Comparison of ENCODE assay signal across 10 cellular contexts in genomic region chr9:136664799-136665082, GRCh38. TPM values are rescaled to one million over a fixed set of nuclear protein-coding genes. Genes with fewer than 3 reads are reported as not detected.
DNase-seq lines count a peak whose midpoint lies in the region; ATAC-seq and TF ChIP-seq lines count a peak whose summit lies in the region.
"Had no signal": no experiment of that assay in that cellular context is flagged by ENCODE, and none has a peak within 500 bp of the region (broad histone marks: within the 10 kb centered on the region; RNA-seq: fewer than 3 reads in every experiment).

No MANE protein-coding gene starts in this region.

- POLR2A ChIA-PET in CD4-positive, alpha-beta memory T cell (lab: Charles Lee; ENCODE audit: partially characterized antibody), result no interaction called here

- H3K27ac ChIP-seq in CD4-positive, alpha-beta memory T cell (ENCODE audit: low read depth, low read length), result no peak overlapping the region
- H3K27ac ChIP-seq in esophagus squamous epithelium (peak overlapping the region; percentile 31 to 84 (median 73)), prostate gland (peak overlapping the region in 1 of 2 donors; percentile 24)

- no peak for DNase-seq in CD4-positive, alpha-beta memory T cell
- DNase-seq in T-helper 17 cell, result no peak
- no peak for DNase-seq in esophagus squamous epithelium (lab: John Stamatoyannopoulos, UW)
- DNase-seq in prostate gland (ENCODE audit: low spot score), result no peak
- no peak for DNase-seq in dermis blood vessel endothelial cell
- no peak for DNase-seq in retina
- no peak for DNase-seq in COR-L47 (lab: John Stamatoyannopoulos, UW)
- DNase-seq in HAP-1 (ENCODE audit: low spot score in 2 of 2), result no peak
- DNase-seq: NCI-H1417 treated with DMSO at 0.1 percent for 48 hours had no signal

- H3K4me3 ChIP-seq in CD4-positive, alpha-beta memory T cell (ENCODE audit: low read length in 2 of 2), result no peak overlapping the region
- H3K4me3 ChIP-seq in esophagus squamous epithelium, result peak overlapping the region; percentile 31 to 65 (median 48)
- H3K4me3 ChIP-seq in prostate gland, result peak overlapping the region; percentile 27 to 48
- no peak overlapping the region; the same call in 1 of the 2 replicates for H3K4me3 ChIP-seq in HAP-1

- 40% methylated on average over 1 of the region's 14 CpGs; no CpG with 5 or more reads in 1 of the 2 donors for WGBS in esophagus squamous epithelium, 2 donors
- WGBS in prostate gland, result 89% methylated on average over 11 of the region's 14 CpGs

- no peaks in the 10 kb centered on the region for H3K27me3 ChIP-seq in CD4-positive, alpha-beta memory T cell (ENCODE audit: insufficient read depth, low read length)
- peaks cover 0 to 96% (median 1%) of the 10 kb centered on the region in 4 donors for H3K27me3 ChIP-seq in esophagus squamous epithelium
- H3K27me3 ChIP-seq in prostate gland (replicated peaks; ENCODE audit: insufficient read depth), result no peaks in the 10 kb centered on the region
- H3K27me3 ChIP-seq in HAP-1 (ENCODE audit: low read depth), result peaks cover 12% of the 10 kb centered on the region

- TF ChIP-seq POLR2A in esophagus squamous epithelium (IDR thresholded peaks at IDR 0.05), result no peak
- TF ChIP-seq POLR2A in prostate gland (IDR thresholded peaks at IDR 0.05), result no peak

- in situ Hi-C loops in HAP-1 (cut with MboI; ENCODE audit: low sequenced_read_pairs), result no loop called here

- TF ChIP-seq CTCF in esophagus squamous epithelium (IDR thresholded peaks at IDR 0.05) (no peak), prostate gland (IDR thresholded peaks at IDR 0.05) (no peak)

- peaks cover 0 to 6% (median 0%) of the 10 kb centered on the region in 4 donors for H3K4me1 Mint-ChIP-seq in CD4-positive, alpha-beta memory T cell
- peaks cover 7% of the 10 kb centered on the region for H3K4me1 Mint-ChIP-seq in T-helper 17 cell

- CTCF ChIA-PET in CD4-positive, alpha-beta memory T cell (lab: Charles Lee; ENCODE audit: partially characterized antibody), result interaction anchor here (0.9 to 1.2 kb wide), 4 partner anchors 8 to 177 kb away, joined by 3 read pairs; no protein-coding TSS in a partner anchor

- peaks cover 5% of the 10 kb centered on the region for H3K4me1 ChIP-seq in CD4-positive, alpha-beta memory T cell (ENCODE audit: insufficient read depth, low read length)
- peaks cover 4 to 33% (median 7%) of the 10 kb centered on the region in 3 donors for H3K4me1 ChIP-seq in esophagus squamous epithelium
- H3K4me1 ChIP-seq in prostate gland (replicated peaks), result no peaks in the 10 kb centered on the region
- no peaks in the 10 kb centered on the region for H3K4me1 ChIP-seq in HAP-1

- H3K9me3 ChIP-seq in CD4-positive, alpha-beta memory T cell (ENCODE audit: control insufficient read depth in 1 of 2, low read length in 2 of 2), result no peaks in the 10 kb centered on the region
- H3K9me3 ChIP-seq in T-helper 17 cell (ENCODE audit: control insufficient read depth, low read length, poor library complexity, severe bottlenecking), result no peaks in the 10 kb centered on the region
- no peaks in the 10 kb centered on the region for H3K9me3 ChIP-seq in esophagus squamous epithelium
- H3K9me3 ChIP-seq in prostate gland, result no peaks in the 10 kb centered on the region
- no peaks in the 10 kb centered on the region for H3K9me3 ChIP-seq in HAP-1

- no peaks in the 10 kb centered on the region for H3K36me3 Mint-ChIP-seq in CD4-positive, alpha-beta memory T cell
- H3K36me3 Mint-ChIP-seq in T-helper 17 cell (ENCODE audit: low read depth), result no peaks in the 10 kb centered on the region

- peaks cover 2 to 11% of the 10 kb centered on the region in 2 donors for H3K27me3 Mint-ChIP-seq in CD4-positive, alpha-beta memory T cell
- H3K27me3 Mint-ChIP-seq in T-helper 17 cell, result peaks cover 23% of the 10 kb centered on the region

- H3K36me3 ChIP-seq in CD4-positive, alpha-beta memory T cell (ENCODE audit: insufficient read depth, low read length), result no peaks in the 10 kb centered on the region
- H3K36me3 ChIP-seq in esophagus squamous epithelium, result peaks cover 0 to 7% (median 0%) of the 10 kb centered on the region in 3 donors
- no peaks in the 10 kb centered on the region for H3K36me3 ChIP-seq in prostate gland
- no peaks in the 10 kb centered on the region for H3K36me3 ChIP-seq in HAP-1 (replicated peaks)

- peak overlapping the region in 6 of 8 donors; percentile 39 to 81 (median 55) for H3K4me3 Mint-ChIP-seq in CD4-positive, alpha-beta memory T cell
- H3K4me3 Mint-ChIP-seq in T-helper 17 cell, result peak overlapping the region; percentile 80

- H3K9me3 Mint-ChIP-seq in CD4-positive, alpha-beta memory T cell, result peaks cover 0 to 2% (median 0%) of the 10 kb centered on the region in 8 donors

- no peak overlapping the region for H3K27ac Mint-ChIP-seq in CD4-positive, alpha-beta memory T cell
- H3K27ac Mint-ChIP-seq in T-helper 17 cell, result no peak overlapping the region

- no peak for ATAC-seq in T-helper 17 cell

- intact Hi-C loops in CD4-positive, alpha-beta memory T cell (cut with micrococcal nuclease), result no loop called here
- intact Hi-C loops in esophagus squamous epithelium (cut with DNase I) (no loop called here), prostate gland (cut with DNase I) (no loop called here)

RNA-seq across cellular contexts. Expression of gene EGFL7, which starts 2.0 kb away (rescaled TPM):
- total RNA-seq in CD4-positive, alpha-beta memory T cell, result not detected
- under 1 TPM in 1 of 2 donors, not detected in 1; 0.64 TPM for polyA plus RNA-seq in CD4-positive, alpha-beta memory T cell
- 1 to 10 TPM in 1 of 2 donors, not detected in 1; 5.7 TPM for total RNA-seq in T-helper 17 cell
- 10 to 100 TPM in 2 of 4 donors, 1 to 10 TPM in 2; 5.2 to 41.2 (median 21.2) TPM for total RNA-seq in esophagus squamous epithelium
- 100 to 1,000 TPM in 1 of 2 donors, 10 to 100 TPM in 1; 49.3 to 118 TPM for total RNA-seq in prostate gland
- 571 and 768 TPM in 2 replicates for total RNA-seq in dermis blood vessel endothelial cell
- total RNA-seq: OCI-LY7 had no signal

RNA-seq across cellular contexts. Expression of gene AGPAT2, which starts 22.5 kb away (rescaled TPM):
- total RNA-seq in CD4-positive, alpha-beta memory T cell, result 1 to 10 TPM; 6.9 to 7.8 TPM
- 10 to 100 TPM; 16.2 to 20.6 TPM for polyA plus RNA-seq in CD4-positive, alpha-beta memory T cell
- total RNA-seq in T-helper 17 cell, result 1 to 10 TPM; 7.7 to 8.5 TPM
- 10 to 100 TPM; 66.2 to 80.6 (median 75.8) TPM for total RNA-seq in esophagus squamous epithelium
- 10 to 100 TPM; 44.9 to 50.0 TPM for total RNA-seq in prostate gland
- 46.1 and 62.6 TPM in 2 replicates for total RNA-seq in dermis blood vessel endothelial cell

RNA-seq across cellular contexts. Expression of gene DIPK1B, which starts 47.6 kb away (rescaled TPM):
- not detected for total RNA-seq in CD4-positive, alpha-beta memory T cell
- not detected for polyA plus RNA-seq in CD4-positive, alpha-beta memory T cell
- 1 to 10 TPM; 1.3 to 3.2 TPM for total RNA-seq in T-helper 17 cell
- total RNA-seq in esophagus squamous epithelium, result 1 to 10 TPM in 3 of 4 donors, under 1 TPM in 1; 0.48 to 6.3 (median 1.1) TPM
- 10 to 100 TPM; 18.9 to 27.8 TPM for total RNA-seq in prostate gland
- 172 and 238 TPM in 2 replicates for total RNA-seq in dermis blood vessel endothelial cell

Comparison
In these comparisons a context has a peak if more than half of its experiments do, and no peak if none do; other contexts are left out.
1. H3K4me3 ChIP-seq: peak in esophagus squamous epithelium (4 of 4) and prostate gland (2 of 2); none in CD4-positive, alpha-beta memory T cell (0 of 2) and HAP-1 (single experiment).